2 cellular contexts compared by ENCODE assay signal in genomic region chr4:73990988-73991883, GRCh38.
A peak's percentile ranks its signal among the peaks of the same experiment; 100 is the strongest.
TF ChIP-seq lines count a peak whose summit lies in the region.

No MANE protein-coding gene starts in this region.

TF ChIP-seq in GM23338, 12 proteins besides CTCF, POLR2A, EP300 and RAD21:
- TF ChIP-seq NANOG (IDR thresholded peaks at IDR 0.05; ENCODE audit: borderline replicate concordance) (no peak), JUNB (IDR thresholded peaks at IDR 0.05; ENCODE audit: unreplicated experiment) (no peak), POLR2AphosphoS5 (IDR thresholded peaks at IDR 0.05; ENCODE audit: low read depth) (no peak), STAT1 (IDR thresholded peaks at IDR 0.05; ENCODE audit: unreplicated experiment) (no peak), ZNF114 (CRISPR knock-in tag; IDR thresholded peaks at IDR 0.05) (no peak), EZH2phosphoT487 (IDR thresholded peaks at IDR 0.05; ENCODE audit: unreplicated experiment) (no peak), ZNF462 (CRISPR knock-in tag; IDR thresholded peaks at IDR 0.05) (no peak), EZH2 (IDR thresholded peaks at IDR 0.05; ENCODE audit: low read depth, unreplicated experiment) (no peak), ZNF331 (CRISPR knock-in tag; IDR thresholded peaks at IDR 0.05; ENCODE audit: low read depth) (no peak), CREB1 (CRISPR knock-in tag; IDR thresholded peaks at IDR 0.05; ENCODE audit: low read depth) (no peak)
- TF ChIP-seq, protein P1, sequence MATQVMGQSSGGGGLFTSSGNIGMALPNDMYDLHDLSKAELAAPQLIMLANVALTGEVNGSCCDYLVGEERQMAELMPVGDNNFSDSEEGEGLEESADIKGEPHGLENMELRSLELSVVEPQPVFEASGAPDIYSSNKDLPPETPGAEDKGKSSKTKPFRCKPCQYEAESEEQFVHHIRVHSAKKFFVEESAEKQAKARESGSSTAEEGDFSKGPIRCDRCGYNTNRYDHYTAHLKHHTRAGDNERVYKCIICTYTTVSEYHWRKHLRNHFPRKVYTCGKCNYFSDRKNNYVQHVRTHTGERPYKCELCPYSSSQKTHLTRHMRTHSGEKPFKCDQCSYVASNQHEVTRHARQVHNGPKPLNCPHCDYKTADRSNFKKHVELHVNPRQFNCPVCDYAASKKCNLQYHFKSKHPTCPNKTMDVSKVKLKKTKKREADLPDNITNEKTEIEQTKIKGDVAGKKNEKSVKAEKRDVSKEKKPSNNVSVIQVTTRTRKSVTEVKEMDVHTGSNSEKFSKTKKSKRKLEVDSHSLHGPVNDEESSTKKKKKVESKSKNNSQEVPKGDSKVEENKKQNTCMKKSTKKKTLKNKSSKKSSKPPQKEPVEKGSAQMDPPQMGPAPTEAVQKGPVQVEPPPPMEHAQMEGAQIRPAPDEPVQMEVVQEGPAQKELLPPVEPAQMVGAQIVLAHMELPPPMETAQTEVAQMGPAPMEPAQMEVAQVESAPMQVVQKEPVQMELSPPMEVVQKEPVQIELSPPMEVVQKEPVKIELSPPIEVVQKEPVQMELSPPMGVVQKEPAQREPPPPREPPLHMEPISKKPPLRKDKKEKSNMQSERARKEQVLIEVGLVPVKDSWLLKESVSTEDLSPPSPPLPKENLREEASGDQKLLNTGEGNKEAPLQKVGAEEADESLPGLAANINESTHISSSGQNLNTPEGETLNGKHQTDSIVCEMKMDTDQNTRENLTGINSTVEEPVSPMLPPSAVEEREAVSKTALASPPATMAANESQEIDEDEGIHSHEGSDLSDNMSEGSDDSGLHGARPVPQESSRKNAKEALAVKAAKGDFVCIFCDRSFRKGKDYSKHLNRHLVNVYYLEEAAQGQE (IDR thresholded peaks at IDR 0.05; ENCODE audit: unreplicated experiment), result no peak
- TF ChIP-seq, protein P2, sequence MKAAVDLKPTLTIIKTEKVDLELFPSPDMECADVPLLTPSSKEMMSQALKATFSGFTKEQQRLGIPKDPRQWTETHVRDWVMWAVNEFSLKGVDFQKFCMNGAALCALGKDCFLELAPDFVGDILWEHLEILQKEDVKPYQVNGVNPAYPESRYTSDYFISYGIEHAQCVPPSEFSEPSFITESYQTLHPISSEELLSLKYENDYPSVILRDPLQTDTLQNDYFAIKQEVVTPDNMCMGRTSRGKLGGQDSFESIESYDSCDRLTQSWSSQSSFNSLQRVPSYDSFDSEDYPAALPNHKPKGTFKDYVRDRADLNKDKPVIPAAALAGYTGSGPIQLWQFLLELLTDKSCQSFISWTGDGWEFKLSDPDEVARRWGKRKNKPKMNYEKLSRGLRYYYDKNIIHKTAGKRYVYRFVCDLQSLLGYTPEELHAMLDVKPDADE (IDR thresholded peaks at IDR 0.05), result no peak
TF ChIP-seq in GM23338: peak in this region for 0.

TF ChIP-seq in IMR-90, 13 proteins besides CTCF, POLR2A, EP300 and RAD21:
- no peak for TF ChIP-seq MAZ (IDR thresholded peaks at IDR 0.05; ENCODE audit: borderline replicate concordance, low read depth, low read length)
- TF ChIP-seq RCOR1 (IDR thresholded peaks at IDR 0.05; ENCODE audit: insufficient replicate concordance, low read length), result no peak
- peak; percentile 68 for TF ChIP-seq MAFK (IDR thresholded peaks at IDR 0.05; ENCODE audit: low read depth, low read length)
- no peak for TF ChIP-seq FOS (IDR thresholded peaks at IDR 0.05; ENCODE audit: low read depth, low read length)
- no peak for TF ChIP-seq CEBPB (IDR thresholded peaks at IDR 0.05; ENCODE audit: low read depth, low read length)
